In the genomic region with DNA sequence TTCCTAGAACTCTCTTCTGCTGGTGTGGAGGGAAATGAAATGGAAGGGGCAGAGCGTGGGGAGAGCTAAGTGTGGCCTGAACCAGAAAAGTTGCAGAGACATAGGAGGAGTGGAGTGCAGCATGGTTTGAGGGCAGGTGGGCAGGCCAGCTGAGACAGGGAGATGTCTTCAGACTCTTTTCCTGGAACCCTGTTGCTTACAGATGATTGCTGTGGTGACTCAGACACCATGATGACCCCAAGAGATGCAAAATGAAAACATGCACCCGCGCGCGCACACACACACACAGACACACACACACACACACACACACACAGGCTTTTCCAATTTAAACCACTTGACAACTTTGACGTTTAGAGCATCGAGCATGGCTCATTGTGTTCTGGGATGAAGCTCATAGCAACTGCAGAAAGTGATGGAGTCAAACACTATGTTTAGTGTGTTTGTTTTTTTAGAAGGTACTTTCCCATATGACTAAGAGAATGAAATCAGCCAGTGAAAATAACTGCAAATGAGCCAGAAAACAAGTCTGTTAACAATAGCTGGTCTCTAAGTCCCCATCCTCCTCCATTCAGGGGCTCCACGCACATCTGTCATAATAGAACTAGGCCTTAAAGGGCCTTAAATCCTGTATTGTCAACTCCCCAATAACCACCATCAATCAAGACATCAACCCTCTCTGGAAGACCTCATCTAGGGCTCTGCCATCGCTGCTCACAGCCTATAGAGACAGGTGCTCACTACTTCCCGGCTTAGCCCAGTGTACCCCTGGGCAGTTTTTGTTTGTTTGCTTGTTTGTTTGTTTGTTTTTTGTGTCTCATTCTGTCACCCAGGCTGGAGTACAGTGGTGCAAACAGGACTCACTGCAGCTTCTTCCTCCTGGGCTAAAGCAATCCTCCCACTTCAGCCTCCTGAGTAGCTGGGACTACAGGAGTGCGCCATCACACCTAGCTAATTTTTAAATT, we compare ENCODE assay signal across 8 cellular contexts. TPM values are rescaled to one million over a fixed set of nuclear protein-coding genes. Genes with fewer than 3 reads are reported as not detected.
DNase-seq lines count a peak whose midpoint lies in the region; ATAC-seq and TF ChIP-seq lines count a peak whose summit lies in the region.

No MANE protein-coding gene starts in this region.

- POLR2A ChIA-PET in WTC11 (lab: Charles Lee) = interaction anchor here (0.6 kb wide), 1 partner anchor 1945 kb away, joined by 3 read pairs; no protein-coding TSS in a partner anchor

- H3K9me3 ChIP-seq in skeletal muscle tissue (ENCODE audit: control insufficient read depth in 3 of 3, low read length in 3 of 3) = no peaks in the 10 kb centered on the region
- no peaks in the 10 kb centered on the region for H3K9me3 ChIP-seq in SJCRH30 (replicated peaks)

- DNase-seq in activated naive CD8-positive, alpha-beta T cell treated with anti-CD3 and anti-CD28 coated beads, Interleukin-2, amount 50 U/mL, for 24 hours = no peak
- DNase-seq in activated naive CD8-positive, alpha-beta T cell treated with anti-CD3 and anti-CD28 coated beads for 36 hours = no peak
- DNase-seq in SJCRH30 = no peak
- DNase-seq in NOMO-1 treated with DMSO at 0.1 percent for 48 hours (lab: John Stamatoyannopoulos, UW; ENCODE audit: unreplicated experiment) = no peak
- DNase-seq in WTC11 (ENCODE audit: low spot score) = no peak

- H3K27me3 Mint-ChIP-seq in activated naive CD8-positive, alpha-beta T cell treated with anti-CD3 and anti-CD28 coated beads, Interleukin-2, amount 50 U/mL, for 24 hours = peaks cover 11% of the 10 kb centered on the region
- H3K27me3 Mint-ChIP-seq in activated naive CD8-positive, alpha-beta T cell treated with anti-CD3 and anti-CD28 coated beads for 36 hours = peaks cover 2% of the 10 kb centered on the region
- H3K27me3 Mint-ChIP-seq in brain (peaks cover 22% of the 10 kb centered on the region), WTC11 (ENCODE audit: low read depth) (no peaks in the 10 kb centered on the region)

- H3K4me1 ChIP-seq in skeletal muscle tissue (ENCODE audit: control insufficient read depth in 3 of 3, insufficient read depth in 3 of 3, low read length in 3 of 3) (peaks cover 33 to 60% (median 46%) of the 10 kb centered on the region in 3 donors), SJCRH30 (no peaks in the 10 kb centered on the region)

- no peaks in the 10 kb centered on the region for H3K36me3 ChIP-seq in skeletal muscle tissue (ENCODE audit: control insufficient read depth in 3 of 3, insufficient read depth in 3 of 3, low read length in 3 of 3)
- H3K36me3 ChIP-seq in SJCRH30 = no peaks in the 10 kb centered on the region

- peak; percentile 65 for ATAC-seq in activated naive CD8-positive, alpha-beta T cell treated with anti-CD3 and anti-CD28 coated beads, Interleukin-2, amount 50 U/mL, for 24 hours
- peak; percentile 75 for ATAC-seq in HG03045 (IDR thresholded peaks at IDR 0.05; ENCODE audit: unreplicated experiment)
- no peak for ATAC-seq in WTC11

- H3K9ac ChIP-seq in skeletal muscle tissue (ENCODE audit: low read depth in 1 of 3, low read length in 3 of 3) = peak overlapping the region in 1 of 3 donors; percentile 40

- H3K27ac Mint-ChIP-seq in activated naive CD8-positive, alpha-beta T cell treated with anti-CD3 and anti-CD28 coated beads, Interleukin-2, amount 50 U/mL, for 24 hours = peak overlapping the region; percentile 15
- no peak overlapping the region for H3K27ac Mint-ChIP-seq in activated naive CD8-positive, alpha-beta T cell treated with anti-CD3 and anti-CD28 coated beads for 36 hours
- H3K27ac Mint-ChIP-seq in brain (peak overlapping the region in 3 of 5 experiments; percentile 20 to 68 (median 47)), WTC11 (no peak overlapping the region)

- peak overlapping the region; percentile 26 for H3K27ac ChIP-seq in skeletal muscle tissue (ENCODE audit: low read depth, low read length)
- H3K27ac ChIP-seq in SJCRH30 = no peak overlapping the region

- CTCF ChIA-PET in WTC11 (lab: Charles Lee) = interaction anchor here (0.7 to 1.2 kb wide), 4 partner anchors 9 to 88 kb away, joined by 3 to 5 read pairs (median 3); no protein-coding TSS in a partner anchor

- no peak overlapping the region for H3K4me3 Mint-ChIP-seq in activated naive CD8-positive, alpha-beta T cell treated with anti-CD3 and anti-CD28 coated beads, Interleukin-2, amount 50 U/mL, for 24 hours
- no peak overlapping the region for H3K4me3 Mint-ChIP-seq in activated naive CD8-positive, alpha-beta T cell treated with anti-CD3 and anti-CD28 coated beads for 36 hours
- H3K4me3 Mint-ChIP-seq in brain = no peak overlapping the region
- H3K4me3 Mint-ChIP-seq in WTC11 = no peak overlapping the region

- no peaks in the 10 kb centered on the region for H3K36me3 Mint-ChIP-seq in activated naive CD8-positive, alpha-beta T cell treated with anti-CD3 and anti-CD28 coated beads, Interleukin-2, amount 50 U/mL, for 24 hours (ENCODE audit: low read depth)
- no peaks in the 10 kb centered on the region for H3K36me3 Mint-ChIP-seq in activated naive CD8-positive, alpha-beta T cell treated with anti-CD3 and anti-CD28 coated beads for 36 hours
- H3K36me3 Mint-ChIP-seq in brain = no peaks in the 10 kb centered on the region
- no peaks in the 10 kb centered on the region for H3K36me3 Mint-ChIP-seq in WTC11

- TF ChIP-seq CTCF in brain (conservative IDR thresholded peaks at IDR 0.05) = no peak
- TF ChIP-seq CTCF in WTC11 (IDR thresholded peaks at IDR 0.05) = no peak

- H3K9me3 Mint-ChIP-seq in activated naive CD8-positive, alpha-beta T cell treated with anti-CD3 and anti-CD28 coated beads, Interleukin-2, amount 50 U/mL, for 24 hours = no peaks in the 10 kb centered on the region
- H3K9me3 Mint-ChIP-seq in activated naive CD8-positive, alpha-beta T cell treated with anti-CD3 and anti-CD28 coated beads for 36 hours = no peaks in the 10 kb centered on the region
- H3K9me3 Mint-ChIP-seq in brain (no peaks in the 10 kb centered on the region), WTC11 (no peaks in the 10 kb centered on the region)

- peaks cover 14% of the 10 kb centered on the region for H3K4me1 Mint-ChIP-seq in activated naive CD8-positive, alpha-beta T cell treated with anti-CD3 and anti-CD28 coated beads, Interleukin-2, amount 50 U/mL, for 24 hours
- H3K4me1 Mint-ChIP-seq in activated naive CD8-positive, alpha-beta T cell treated with anti-CD3 and anti-CD28 coated beads for 36 hours = peaks cover 6% of the 10 kb centered on the region
- H3K4me1 Mint-ChIP-seq in brain = no peaks in the 10 kb centered on the region
- H3K4me1 Mint-ChIP-seq in WTC11 = peaks cover 1% of the 10 kb centered on the region

- H3K4me3 ChIP-seq in skeletal muscle tissue (ENCODE audit: low read length in 3 of 3) = no peak overlapping the region
- H3K4me3 ChIP-seq in SJCRH30 = no peak overlapping the region

- H3K27me3 ChIP-seq in skeletal muscle tissue (ENCODE audit: control insufficient read depth in 3 of 3, insufficient read depth in 3 of 3, low read length in 3 of 3) (no peaks in the 10 kb centered on the region), SJCRH30 (no peaks in the 10 kb centered on the region)

TF ChIP-seq in WTC11, 78 proteins besides CTCF, POLR2A, EP300 and RAD21:
- TF ChIP-seq JUN (CRISPR knock-in tag; IDR thresholded peaks at IDR 0.05) = no peak

RNA-seq across cellular contexts. Expression of gene TMOD1, which starts 9.6 kb away (rescaled TPM):
- total RNA-seq in activated naive CD8-positive, alpha-beta T cell treated with anti-CD3 and anti-CD28 coated beads for 36 hours = 1 to 10 TPM; 1.2 to 1.5 TPM
- 29.7 TPM for polyA plus RNA-seq in brain (ENCODE audit: insufficient read depth, low read depth, low replicate concordance)
- total RNA-seq in skeletal muscle tissue (45.9 TPM), WTC11 (2021) (1.0 to 1.6 TPM (median 1.4 TPM) in 3 replicates)
- total RNA-seq in SJCRH30 (2014; rRNA removed; shearing (Covaris generic)) = 0.43 and 0.55 TPM in 2 replicates

Comparison
In these comparisons a context has a peak if more than half of its experiments do, and no peak if none do; other contexts are left out.
1. H3K27ac Mint-ChIP-seq: peak in activated naive CD8-positive, alpha-beta T cell treated with anti-CD3 and anti-CD28 coated beads, Interleukin-2, amount 50 U/mL, for 24 hours (single experiment) and brain (3 of 5); none in activated naive CD8-positive, alpha-beta T cell treated with anti-CD3 and anti-CD28 coated beads for 36 hours (single experiment) and WTC11 (single experiment).
2. RNA of gene TMOD1, which starts 9.6 kb away (total RNA-seq): 45.9 TPM in skeletal muscle tissue (single experiment); 1.2 to 1.5 TPM in activated naive CD8-positive, alpha-beta T cell treated with anti-CD3 and anti-CD28 coated beads for 36 hours, 1.0 to 1.6 TPM in WTC11 and 0.43 to 0.55 TPM in SJCRH30; every median in the first group is over 10 times any median in the second.